ENCODE assay signal across 20 cellular contexts in genomic region chr9:9904021-9904420, GRCh38.
"Had no signal": no experiment of that assay in that cellular context is flagged by ENCODE, and none has a peak within 500 bp of the region (broad histone marks: within the 10 kb centered on the region; RNA-seq: fewer than 3 reads in every experiment).

No MANE protein-coding gene starts in this region.

- H3K27me3 ChIP-seq: body of pancreas, cardiac muscle cell, gastroesophageal sphincter, neutrophil, ovary, right atrium auricular region had no signal

- H3K27ac ChIP-seq: body of pancreas, cardiac muscle cell, epithelial cell of prostate, gastroesophageal sphincter, neutrophil, ovary, psoas muscle, right atrium auricular region had no signal

- H3K4me3 ChIP-seq: body of pancreas, cardiac muscle cell, gastroesophageal sphincter, ovary, psoas muscle, right atrium auricular region had no signal

- H3K9me3 ChIP-seq: body of pancreas, gastroesophageal sphincter, neutrophil, ovary, psoas muscle, right atrium auricular region had no signal

- H3K4me1 ChIP-seq: body of pancreas, gastroesophageal sphincter, psoas muscle, right atrium auricular region had no signal

- H3K36me3 ChIP-seq: cardiac muscle cell, gastroesophageal sphincter, neutrophil, ovary, right atrium auricular region had no signal

- ATAC-seq: activated CD4-positive, CD25-positive, alpha-beta regulatory T cell treated with anti-CD3 and anti-CD28 coated beads, Interleukin-2, amount 50 U/mL, for 24 hours; activated CD8-positive, alpha-beta T cell treated with anti-CD3 and anti-CD28 coated beads, Interleukin-2, amount 10 ng/mL, durations not matched to agents 7 days and 5 days; body of pancreas; gastroesophageal sphincter; left cardiac atrium; natural killer cell treated with Interleukin-12 subunit alpha and Interleukin-12 subunit beta and Interleukin-15 and Interleukin-18, amount 100 ng/mL, for 72 hours; psoas muscle; stimulated activated naive CD8-positive, alpha-beta T cell treated with anti-CD3 and anti-CD28 coated beads, Interleukin-15, Interleukin-2, amounts not matched to agents 100 U/mL and 50 U/mL, for 24 hours had no signal

- DNase-seq: activated CD4-positive, alpha-beta T cell treated with anti-CD3 and anti-CD28 coated beads, Interleukin-2, amount 10 ng/mL, durations not matched to agents 7 days and 5 days; activated CD8-positive, alpha-beta T cell treated with anti-CD3 and anti-CD28 coated beads, Interleukin-2, amount 10 ng/mL, durations not matched to agents 7 days and 5 days; activated gamma-delta T cell; anterior cingulate cortex; body of pancreas; head of caudate nucleus; islet precursor cell; left cardiac atrium; midbrain; ovary; psoas muscle; stimulated activated CD4-positive, alpha-beta T cell treated with anti-CD3 and anti-CD28 coated beads, Interleukin-4, amount 100 ng/mL, for 24 hours; stimulated activated naive CD8-positive, alpha-beta T cell treated with anti-CD3 and anti-CD28 coated beads, Interleukin-15, Interleukin-2, amounts not matched to agents 100 U/mL and 50 U/mL, for 24 hours had no signal
